Comparison of ENCODE assay signal across 33 cellular contexts in the genomic region with DNA sequence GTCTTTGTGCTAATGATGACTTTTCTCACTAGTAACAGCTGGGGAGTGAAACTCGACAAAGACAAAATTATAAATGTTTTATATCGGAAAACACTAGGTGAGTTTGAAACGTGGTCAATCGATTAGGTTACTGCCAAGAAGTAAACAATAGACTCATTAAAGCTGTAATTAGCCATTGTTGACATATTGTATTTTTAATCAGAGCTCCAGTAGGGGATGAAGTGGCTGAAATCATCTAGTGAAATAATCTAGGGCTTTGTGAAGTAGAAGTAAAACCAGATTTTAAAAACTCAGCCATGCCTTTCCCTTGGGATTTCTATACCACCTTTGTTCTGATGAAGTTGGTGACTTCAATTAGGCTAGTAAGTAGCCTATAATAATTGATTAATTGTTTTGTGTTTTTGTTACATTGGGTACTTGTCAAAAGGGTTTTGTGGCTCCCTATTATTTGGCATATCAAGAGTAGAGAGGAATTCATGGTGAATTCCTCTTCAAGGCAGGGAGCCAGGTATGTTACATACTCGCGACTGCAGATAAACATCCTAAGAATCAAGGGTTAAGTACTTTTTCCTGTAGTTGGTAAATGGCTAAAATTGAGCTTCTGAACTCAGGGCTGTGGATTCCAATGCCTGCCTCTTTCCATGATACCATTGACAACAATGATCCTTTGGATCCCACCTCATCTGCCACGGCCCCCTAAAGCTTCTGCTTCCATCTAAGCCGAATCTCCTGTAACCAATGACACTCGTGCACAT.
"Had no signal": no experiment of that assay in that cellular context is flagged by ENCODE, and none has a peak within 500 bp of the region (broad histone marks: within the 10 kb centered on the region; RNA-seq: fewer than 3 reads in every experiment).

No MANE protein-coding gene starts in this region.

- H3K27ac Mint-ChIP-seq: activated B cell treated with CpG ODN at 0.5 μM for 24 hours; activated CD4-positive, alpha-beta T cell treated with anti-CD3 and anti-CD28 coated beads for 36 hours; activated naive CD8-positive, alpha-beta T cell; activated T-helper 2 cell treated with anti-CD3 and anti-CD28 coated beads, Interferon-gamma antibody, Interleukin-2, Interleukin-4, amounts not matched to agents 10 μg/mL and 5 μg/mL and 100 μg/mL, durations not matched to agents 14 hours and 24 hours and 36 hours; effector memory CD8-positive, alpha-beta T cell; mesothelial cell of epicardium; nephron had no signal

- DNase-seq: activated B cell treated with CpG ODN at 0.5 μM for 24 hours; activated CD4-positive, alpha-beta T cell treated with anti-CD3 and anti-CD28 coated beads for 36 hours; activated CD4-positive, alpha-beta T cell treated with anti-CD3 and anti-CD28 coated beads, Interleukin-2, amount 50 U/mL, for 4 hours; activated CD8-positive, alpha-beta memory T cell treated with anti-CD3 and anti-CD28 coated beads for 24 hours; activated CD8-positive, alpha-beta memory T cell treated with anti-CD3 and anti-CD28 coated beads, Interleukin-2, amount 50 U/mL, for 4 hours; activated naive CD4-positive, alpha-beta T cell; activated T-cell treated with anti-CD3 and anti-CD28 coated beads, Interleukin-2, amount 50 U/mL, for 4 hours; adrenal gland; brain microvascular endothelial cell; colonic mucosa; dorsolateral prefrontal cortex; effector memory CD8-positive, alpha-beta T cell; glutamatergic neuron; immature natural killer cell; lower lobe of right lung; ovary; psoas muscle; stimulated activated CD4-positive, alpha-beta T cell treated with anti-CD3 and anti-CD28 coated beads, Interleukin-1b, Interleukin-23, amount 100 ng/mL, for 48 hours; stomach; T-helper 9 cell; transverse colon had no signal

- H2AFZ ChIP-seq: hepatocyte had no signal

- H3K9me3 Mint-ChIP-seq: activated B cell treated with CpG ODN at 0.5 μM for 24 hours; activated T-cell treated with anti-CD3 and anti-CD28 coated beads, Interleukin-2, amount 50 U/mL, for 4 hours; activated T-helper 2 cell treated with anti-CD3 and anti-CD28 coated beads, Interferon-gamma antibody, Interleukin-2, Interleukin-4, amounts not matched to agents 10 μg/mL and 5 μg/mL and 100 μg/mL, durations not matched to agents 14 hours and 24 hours and 36 hours; central memory CD8-positive, alpha-beta T cell; effector memory CD8-positive, alpha-beta T cell; immature natural killer cell; nephron had no signal

- H3K4me1 Mint-ChIP-seq: activated B cell treated with CpG ODN at 0.5 μM for 24 hours; activated CD4-positive, alpha-beta T cell treated with anti-CD3 and anti-CD28 coated beads for 36 hours; central memory CD8-positive, alpha-beta T cell; mesothelial cell of epicardium; nephron had no signal

- H3K4me2 ChIP-seq: hepatocyte had no signal

- H3K36me3 ChIP-seq: adrenal gland, ascending aorta, brain microvascular endothelial cell, colonic mucosa, esophagus muscularis mucosa, lower lobe of right lung, neutrophil, ovary, right atrium auricular region, stomach, suprapubic skin, transverse colon had no signal

- H3K9me3 ChIP-seq: adrenal gland, ascending aorta, colonic mucosa, esophagus muscularis mucosa, lower lobe of right lung, neutrophil, ovary, psoas muscle, right atrium auricular region, stomach, suprapubic skin, transverse colon had no signal

- H3K4me3 ChIP-seq: adrenal gland, ascending aorta, colonic mucosa, dorsolateral prefrontal cortex, esophagus muscularis mucosa, hepatocyte, lower lobe of right lung, ovary, psoas muscle, right atrium auricular region, stomach, suprapubic skin, transverse colon had no signal

- H3K4me3 Mint-ChIP-seq: activated B cell treated with CpG ODN at 0.5 μM for 24 hours; activated CD4-positive, alpha-beta T cell treated with anti-CD3 and anti-CD28 coated beads for 36 hours; activated naive CD8-positive, alpha-beta T cell; activated T-cell treated with anti-CD3 and anti-CD28 coated beads, Interleukin-2, amount 50 U/mL, for 4 hours; central memory CD8-positive, alpha-beta T cell; effector memory CD8-positive, alpha-beta T cell; immature natural killer cell; mesothelial cell of epicardium; nephron had no signal

- H3K27me3 Mint-ChIP-seq: activated B cell treated with CpG ODN at 0.5 μM for 24 hours; activated CD4-positive, alpha-beta T cell treated with anti-CD3 and anti-CD28 coated beads for 36 hours; central memory CD8-positive, alpha-beta T cell; effector memory CD8-positive, alpha-beta T cell had no signal

- H3K27ac ChIP-seq: adrenal gland, ascending aorta, brain microvascular endothelial cell, colonic mucosa, dorsolateral prefrontal cortex, esophagus muscularis mucosa, hepatocyte, lower lobe of right lung, neutrophil, ovary, psoas muscle, right atrium auricular region, stomach, suprapubic skin, transverse colon had no signal

- H3K27me3 ChIP-seq: adrenal gland, ascending aorta, brain microvascular endothelial cell, colonic mucosa, dorsolateral prefrontal cortex, esophagus muscularis mucosa, hepatocyte, neutrophil, ovary, right atrium auricular region, stomach, suprapubic skin, transverse colon had no signal

- ATAC-seq: activated CD4-positive, alpha-beta T cell treated with anti-CD3 and anti-CD28 coated beads for 36 hours; activated T-cell treated with anti-CD3 and anti-CD28 coated beads, Interleukin-2, amount 50 U/mL, for 4 hours; effector memory CD8-positive, alpha-beta T cell; left lobe of liver; lower lobe of right lung; psoas muscle had no signal

- H3K4me1 ChIP-seq: adrenal gland, ascending aorta, colonic mucosa, esophagus muscularis mucosa, lower lobe of right lung, psoas muscle, right atrium auricular region, transverse colon had no signal

- H3K79me2 ChIP-seq: hepatocyte had no signal

- H3K36me3 Mint-ChIP-seq: activated naive CD8-positive, alpha-beta T cell; mesothelial cell of epicardium had no signal
